In genomic region chr7:54546986-54547314, GRCh38 we compare ENCODE assay signal across 12 cellular contexts. TPM values are rescaled to one million over a fixed set of nuclear protein-coding genes. Genes with fewer than 3 reads are reported as not detected.
DNase-seq lines count a peak whose midpoint lies in the region; ATAC-seq and TF ChIP-seq lines count a peak whose summit lies in the region.
"Had no signal": no experiment of that assay in that cellular context is flagged by ENCODE, and none has a peak within 500 bp of the region (broad histone marks: within the 10 kb centered on the region; RNA-seq: fewer than 3 reads in every experiment).

No MANE protein-coding gene starts in this region.

- H4K91ac ChIP-seq in IMR-90 (ENCODE audit: insufficient read depth, low read depth, low read length) (no peak overlapping the region), mesenchymal stem cell (ENCODE audit: low read length) (no peak overlapping the region)

- POLR2A ChIA-PET in IMR-90 (lab: Charles Lee; ENCODE audit: unreplicated experiment), result no interaction called here

- H3K9ac ChIP-seq in IMR-90 (ENCODE audit: low read depth, low read length) (no peak overlapping the region), mesenchymal stem cell (ENCODE audit: low read length) (no peak overlapping the region)

- H3K27me3 ChIP-seq in IMR-90 (ENCODE audit: control insufficient read depth, insufficient read depth, low read length) (peaks cover 20% of the 10 kb centered on the region), mesenchymal stem cell (ENCODE audit: control insufficient read depth in 1 of 2, insufficient read depth in 1 of 2, low read length in 2 of 2) (peaks cover 44 to 54% of the 10 kb centered on the region in 2 experiments), testis (no peaks in the 10 kb centered on the region)

- H2BK5ac ChIP-seq in IMR-90 (ENCODE audit: low read depth, low read length, poor library complexity, severe bottlenecking) (no peak overlapping the region), mesenchymal stem cell (ENCODE audit: low read depth, low read length, poor library complexity, severe bottlenecking) (no peak overlapping the region)

- intact Hi-C loops in IMR-90 (cut with micrococcal nuclease) (no loop called here), testis (cut with DNase I; ENCODE audit: low total_unique reads) (no loop called here)

- H3K4me1 Mint-ChIP-seq in activated naive CD4-positive, alpha-beta T cell treated with anti-CD3 and anti-CD28 coated beads, Interleukin-2, amount 10 ng/mL, durations not matched to agents 7 days and 5 days, result no peaks in the 10 kb centered on the region
- H3K4me1 Mint-ChIP-seq: activated naive CD8-positive, alpha-beta T cell treated with anti-CD3 and anti-CD28 coated beads for 36 hours had no signal

- H3K4me3 ChIP-seq in IMR-90 (ENCODE audit: insufficient read depth, low read depth, low read length), result no peak overlapping the region
- H3K4me3 ChIP-seq in astrocyte of the cerebellum (ENCODE audit: low read depth, low read length), result peak overlapping the region; percentile 36
- no peak overlapping the region for H3K4me3 ChIP-seq in mesenchymal stem cell (ENCODE audit: insufficient read depth in 1 of 2, low read depth in 1 of 2, low read length in 2 of 2)
- peak overlapping the region; percentile 39 to 51 for H3K4me3 ChIP-seq in testis

- no peak overlapping the region for H4K5ac ChIP-seq in IMR-90 (ENCODE audit: low read depth, low read length)

- H3K9me3 ChIP-seq in IMR-90 (ENCODE audit: control insufficient read depth, insufficient read depth, low read length), result no peaks in the 10 kb centered on the region
- H3K9me3 ChIP-seq in mesenchymal stem cell (ENCODE audit: control insufficient read depth, low read length), result no peaks in the 10 kb centered on the region
- H3K9me3 ChIP-seq in testis, result no peaks in the 10 kb centered on the region

- CTCF ChIA-PET in IMR-90 (lab: Yijun Ruan, JAX), result no interaction called here
- CTCF ChIA-PET in activated naive CD4-positive, alpha-beta T cell treated with anti-CD3 and anti-CD28 coated beads, Interleukin-2, amount 10 ng/mL, durations not matched to agents 7 days and 5 days (lab: Charles Lee), result no interaction called here

- no peak overlapping the region for H3K14ac ChIP-seq in IMR-90 (replicated peaks; ENCODE audit: low read depth, low read length)
- H3K14ac ChIP-seq in mesenchymal stem cell (ENCODE audit: low read length in 2 of 2), result no peak overlapping the region

- TF ChIP-seq CTCF in IMR-90 (conservative IDR thresholded peaks at IDR 0.05; ENCODE audit: low read depth, low read length) (no peak), astrocyte of the cerebellum (IDR thresholded peaks at IDR 0.05; ENCODE audit: low read depth, low read length, missing control alignments) (no peak), testis (IDR thresholded peaks at IDR 0.05) (no peak)

- peak overlapping the region; percentile 63 for H2AFZ ChIP-seq in IMR-90 (replicated peaks; ENCODE audit: low read length, poor library complexity)
- H2AFZ ChIP-seq in mesenchymal stem cell (ENCODE audit: low read depth, low read length), result no peak overlapping the region

- H2BK15ac ChIP-seq in IMR-90 (ENCODE audit: low read depth, low read length) (no peak overlapping the region), mesenchymal stem cell (ENCODE audit: low read depth, poor library complexity, severe bottlenecking) (no peak overlapping the region)

- no peak overlapping the region for H2BK20ac ChIP-seq in IMR-90 (ENCODE audit: low read depth, low read length)

- TF ChIP-seq POLR2A in IMR-90 (IDR thresholded peaks at IDR 0.05; ENCODE audit: low read depth, low read length), result no peak
- no peak for TF ChIP-seq POLR2A in testis (IDR thresholded peaks at IDR 0.05)

- H3K36me3 ChIP-seq in IMR-90 (ENCODE audit: control insufficient read depth, insufficient read depth, low read length) (no peaks in the 10 kb centered on the region), mesenchymal stem cell (ENCODE audit: control insufficient read depth in 1 of 2, insufficient read depth in 2 of 2, low read depth in 1 of 2, low read length in 2 of 2) (no peaks in the 10 kb centered on the region), testis (ENCODE audit: low read depth, missing control alignments) (no peaks in the 10 kb centered on the region)

- H3K4me1 ChIP-seq in IMR-90 (ENCODE audit: control insufficient read depth, insufficient read depth, low read length), result no peaks in the 10 kb centered on the region
- H3K4me1 ChIP-seq in mesenchymal stem cell (ENCODE audit: control insufficient read depth, insufficient read depth, low read depth, low read length), result peaks cover 13% of the 10 kb centered on the region
- H3K4me1 ChIP-seq in testis, result peaks cover 7% of the 10 kb centered on the region

- dilution Hi-C loops in IMR-90 (cut with HindIII; ENCODE audit: low sequenced_read_pairs, unreplicated experiment), result no loop called here

- no peaks in the 10 kb centered on the region for H4K20me1 ChIP-seq in IMR-90 (ENCODE audit: insufficient read depth, low read length)

- H3K18ac ChIP-seq in IMR-90 (ENCODE audit: low read depth, low read length) (no peak overlapping the region), mesenchymal stem cell (ENCODE audit: low read depth in 1 of 2, low read length in 2 of 2) (no peak overlapping the region)

- H3K27ac ChIP-seq in IMR-90 (ENCODE audit: insufficient read depth, low read length), result no peak overlapping the region
- H3K27ac ChIP-seq in mesenchymal stem cell (ENCODE audit: low read length, poor library complexity, severe bottlenecking), result no peak overlapping the region
- H3K27ac ChIP-seq in testis, result no peak overlapping the region

- H3K27me3 Mint-ChIP-seq in activated naive CD4-positive, alpha-beta T cell treated with anti-CD3 and anti-CD28 coated beads, Interleukin-2, amount 10 ng/mL, durations not matched to agents 7 days and 5 days, result peaks cover 48% of the 10 kb centered on the region

- H3K79me1 ChIP-seq in IMR-90 (ENCODE audit: low read depth in 1 of 2, low read length in 2 of 2), result no peaks in the 10 kb centered on the region
- no peaks in the 10 kb centered on the region for H3K79me1 ChIP-seq in mesenchymal stem cell (replicated peaks; ENCODE audit: low read length, poor library complexity, severe bottlenecking)

- no peak overlapping the region for H2AK5ac ChIP-seq in IMR-90 (ENCODE audit: low read depth, low read length)
- no peak overlapping the region for H2AK5ac ChIP-seq in mesenchymal stem cell (ENCODE audit: low read length, severe bottlenecking)

- H3K9me3 Mint-ChIP-seq in activated naive CD4-positive, alpha-beta T cell treated with anti-CD3 and anti-CD28 coated beads, Interleukin-2, amount 10 ng/mL, durations not matched to agents 7 days and 5 days, result no peaks in the 10 kb centered on the region

- in situ Hi-C loops in IMR-90 (cut with MboI; ENCODE audit: low sequenced_read_pairs) (no loop called here), astrocyte of the cerebellum (cut with HindIII; ENCODE audit: low sequenced_read_pairs) (no loop called here)

- H4K8ac ChIP-seq in IMR-90 (ENCODE audit: low read depth in 2 of 2, low read length in 2 of 2) (no peak overlapping the region), mesenchymal stem cell (ENCODE audit: low read length) (no peak overlapping the region)

- H2AK9ac ChIP-seq in IMR-90 (replicated peaks; ENCODE audit: low read depth, low read length, poor library complexity), result peak overlapping the region; percentile 16

- H2BK12ac ChIP-seq in mesenchymal stem cell (ENCODE audit: low read length in 2 of 2), result no peak overlapping the region

- DNase-seq in IMR-90 (no peak), astrocyte of the cerebellum (ENCODE audit: low read depth) (no peak), mesenchymal stem cell (no peak), testis (no peak), DMS79 treated with DMSO at 0.1 percent for 48 hours (lab: John Stamatoyannopoulos, UW) (no peak), NCI-H1694 (lab: John Stamatoyannopoulos, UW) (no peak), NCI-H69 (lab: John Stamatoyannopoulos, UW) (no peak)
- DNase-seq in activated naive CD4-positive, alpha-beta T cell treated with anti-CD3 and anti-CD28 coated beads, Interleukin-2, amount 10 ng/mL, durations not matched to agents 7 days and 5 days, result no peak
- DNase-seq: activated CD8-positive, alpha-beta memory T cell treated with anti-CD3 and anti-CD28 coated beads, Interleukin-2, amount 50 U/mL, for 4 hours; SIG-M5 had no signal

- no TSS peak for BruUV-seq in IMR-90 (replicated peaks; lab: Mats Ljungman, UMichigan)

- no peak overlapping the region for H2BK120ac ChIP-seq in IMR-90 (ENCODE audit: low read depth, low read length)
- no peak overlapping the region for H2BK120ac ChIP-seq in mesenchymal stem cell (ENCODE audit: low read depth, low read length)

- no peak overlapping the region for H3K4ac ChIP-seq in IMR-90 (ENCODE audit: low read depth, low read length)
- H3K4ac ChIP-seq in mesenchymal stem cell (ENCODE audit: low read depth in 1 of 2, low read length in 2 of 2), result no peak overlapping the region

- no peak for TF ChIP-seq RAD21 in IMR-90 (IDR thresholded peaks at IDR 0.05; ENCODE audit: low read length)

- no peak overlapping the region for H3K4me3 Mint-ChIP-seq in activated naive CD4-positive, alpha-beta T cell treated with anti-CD3 and anti-CD28 coated beads, Interleukin-2, amount 10 ng/mL, durations not matched to agents 7 days and 5 days
- H3K4me3 Mint-ChIP-seq: activated naive CD8-positive, alpha-beta T cell treated with anti-CD3 and anti-CD28 coated beads for 36 hours had no signal

- H3K9me1 ChIP-seq in IMR-90 (ENCODE audit: insufficient read depth, low read length), result no peaks in the 10 kb centered on the region

- no peak overlapping the region for H3K56ac ChIP-seq in IMR-90 (ENCODE audit: extremely low read depth, insufficient read depth, low read length)

- H3K4me2 ChIP-seq in IMR-90 (ENCODE audit: low read depth, low read length) (no peak overlapping the region), mesenchymal stem cell (ENCODE audit: low read length, poor library complexity, severe bottlenecking) (peak overlapping the region; percentile 45)

- H3K23ac ChIP-seq in IMR-90 (ENCODE audit: low read depth, low read length), result no peak overlapping the region
- H3K23ac ChIP-seq in mesenchymal stem cell (ENCODE audit: low read length in 2 of 2), result no peak overlapping the region

- no peak for ATAC-seq in IMR-90 (ENCODE audit: low read depth)

- 8% methylated on average over 5 of the region's 15 CpGs; no CpG with 5 or more reads in 1 of the 2 experiments for WGBS in IMR-90 (ENCODE audit: extremely low coverage in 2 of 2, insufficient read length in 1 of 2), 2 experiments
- 0% methylated on average over 13 of the region's 15 CpGs for WGBS in mesenchymal stem cell
- 2 to 4% methylated on average over 11 to 15 of the region's 15 CpGs for WGBS in testis, 2 donors

- H3K27ac Mint-ChIP-seq in activated naive CD4-positive, alpha-beta T cell treated with anti-CD3 and anti-CD28 coated beads, Interleukin-2, amount 10 ng/mL, durations not matched to agents 7 days and 5 days, result no peak overlapping the region
- H3K27ac Mint-ChIP-seq: activated naive CD8-positive, alpha-beta T cell treated with anti-CD3 and anti-CD28 coated beads for 36 hours had no signal

- H3K36me3 Mint-ChIP-seq in activated naive CD4-positive, alpha-beta T cell treated with anti-CD3 and anti-CD28 coated beads, Interleukin-2, amount 10 ng/mL, durations not matched to agents 7 days and 5 days, result no peaks in the 10 kb centered on the region

RNA-seq across cellular contexts. Expression of gene VSTM2A, which starts 4.8 kb away (rescaled TPM):
- total RNA-seq in IMR-90 (2012; rRNA removed), result not detected in 2 replicates
- polyA plus RNA-seq in IMR-90 (2012; rRNA removed), result not detected in 2 replicates
- polyA plus RNA-seq in IMR-90 (2012; cell fraction: cytosol; rRNA removed), result not detected in 2 replicates
- not detected in 2 replicates for polyA plus RNA-seq in IMR-90 (2012; cell fraction: nucleus; rRNA removed; ENCODE audit: low replicate concordance)
- not detected for polyA plus RNA-seq in mesenchymal stem cell (2013, experiment 1 of 2)
- polyA plus RNA-seq in mesenchymal stem cell (2013, experiment 2 of 2), result not detected
- total RNA-seq in testis, result 1 to 10 TPM; 1.2 to 5.6 TPM
- polyA plus RNA-seq in testis (ENCODE audit: insufficient read depth, low read depth, low replicate concordance), result 1.6 TPM
- total RNA-seq: activated naive CD8-positive, alpha-beta T cell treated with anti-CD3 and anti-CD28 coated beads for 36 hours; skeletal muscle tissue had no signal

Comparison
In these comparisons a context has a peak if more than half of its experiments do, and no peak if none do; other contexts are left out.
1. H3K4me3 ChIP-seq: peak in astrocyte of the cerebellum (single experiment) and testis (2 of 2); none in IMR-90 (single experiment) and mesenchymal stem cell (0 of 2).